Comparison of ENCODE assay signal across 17 cellular contexts in the genomic region with DNA sequence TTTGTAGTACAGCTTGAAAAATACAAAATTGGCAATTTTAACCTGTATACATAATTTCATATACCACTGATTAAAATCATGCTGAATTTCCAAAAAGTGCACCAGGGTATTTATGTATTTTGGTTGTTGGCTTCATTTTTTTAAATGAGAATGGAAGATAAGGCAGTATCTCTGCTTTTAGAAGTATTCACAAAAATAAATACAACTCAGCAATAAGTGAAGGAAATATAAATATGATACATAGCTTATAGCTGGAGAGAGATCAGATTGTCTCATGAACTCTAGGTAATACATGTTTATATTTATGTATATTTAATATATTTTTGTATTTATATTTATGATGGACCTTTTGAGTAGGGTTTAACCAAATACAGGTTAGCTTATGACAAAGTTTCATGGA.
A peak's percentile ranks its signal among the peaks of the same experiment; 100 is the strongest.
DNase-seq lines count a peak whose midpoint lies in the region; ATAC-seq and TF ChIP-seq lines count a peak whose summit lies in the region.
"Had no signal": no experiment of that assay in that cellular context is flagged by ENCODE, and none has a peak within 500 bp of the region (broad histone marks: within the 10 kb centered on the region; RNA-seq: fewer than 3 reads in every experiment).

No MANE protein-coding gene starts in this region.

- H3K9me3 ChIP-seq in CD4-positive, alpha-beta memory T cell (ENCODE audit: control insufficient read depth in 1 of 2, low read length in 2 of 2) = no peaks in the 10 kb centered on the region
- no peaks in the 10 kb centered on the region for H3K9me3 ChIP-seq in smooth muscle cell (replicated peaks; ENCODE audit: low read depth)
- H3K9me3 ChIP-seq in CD8-positive, alpha-beta memory T cell (ENCODE audit: low read length) = no peaks in the 10 kb centered on the region
- H3K9me3 ChIP-seq in trophoblast cell (ENCODE audit: insufficient read depth, low read depth, low read length) = no peaks in the 10 kb centered on the region
- H3K9me3 ChIP-seq: A549 had no signal

- H3K79me1 ChIP-seq in trophoblast cell (ENCODE audit: low read length) = no peaks in the 10 kb centered on the region

- H3K27ac Mint-ChIP-seq in activated T-cell treated with anti-CD3 and anti-CD28 coated beads, Interleukin-2, amount 50 U/mL, for 24 hours = peak overlapping the region; percentile 83
- peak overlapping the region in 4 of 7 donors; percentile 12 to 64 (median 59) for H3K27ac Mint-ChIP-seq in CD4-positive, alpha-beta memory T cell
- H3K27ac Mint-ChIP-seq in central memory CD8-positive, alpha-beta T cell (ENCODE audit: low read depth) = peak overlapping the region; percentile 44
- H3K27ac Mint-ChIP-seq in CD8-positive, alpha-beta memory T cell = peak overlapping the region in 4 of 8 donors; percentile 12 to 75 (median 52)

- no peak overlapping the region for H4K12ac ChIP-seq in trophoblast cell (ENCODE audit: low read depth, low read length)

- no peak overlapping the region for H2BK120ac ChIP-seq in trophoblast cell (ENCODE audit: insufficient read depth, low read length, poor library complexity)

- H3K9ac ChIP-seq in smooth muscle cell (ENCODE audit: low read depth) (no peak overlapping the region), trophoblast cell (ENCODE audit: low read length) (no peak overlapping the region)
- H3K9ac ChIP-seq: KMS-11 had no signal

- no peak overlapping the region for H3K4me3 ChIP-seq in CD4-positive, alpha-beta memory T cell (ENCODE audit: low read length in 2 of 2)
- no peak overlapping the region for H3K4me3 ChIP-seq in smooth muscle cell
- H3K4me3 ChIP-seq in CD8-positive, alpha-beta memory T cell (ENCODE audit: low read length) = no peak overlapping the region
- H3K4me3 ChIP-seq in trophoblast cell (ENCODE audit: low read depth, low read length) = no peak overlapping the region
- H3K4me3 ChIP-seq: A549 had no signal

- CTCF ChIA-PET in CD4-positive, alpha-beta memory T cell (lab: Charles Lee; ENCODE audit: partially characterized antibody) = no interaction called here
- CTCF ChIA-PET in CD8-positive, alpha-beta memory T cell (lab: Charles Lee) = no interaction called here

- intact Hi-C loops in CD4-positive, alpha-beta memory T cell (cut with micrococcal nuclease) = loop anchor here (5.0 kb wide), 1 partner anchor 113 kb away; no protein-coding TSS in a partner anchor

- no peaks in the 10 kb centered on the region for H3K9me3 Mint-ChIP-seq in activated T-cell treated with anti-CD3 and anti-CD28 coated beads, Interleukin-2, amount 50 U/mL, for 24 hours
- peaks cover 0 to 1% (median 0%) of the 10 kb centered on the region in 8 donors for H3K9me3 Mint-ChIP-seq in CD4-positive, alpha-beta memory T cell
- no peaks in the 10 kb centered on the region for H3K9me3 Mint-ChIP-seq in central memory CD8-positive, alpha-beta T cell
- no peaks in the 10 kb centered on the region for H3K9me3 Mint-ChIP-seq in CD8-positive, alpha-beta memory T cell

- H2BK5ac ChIP-seq in trophoblast cell (ENCODE audit: low read depth, low read length, poor library complexity) = no peak overlapping the region

- H3K27me3 ChIP-seq in CD4-positive, alpha-beta memory T cell (ENCODE audit: insufficient read depth, low read length) = no peaks in the 10 kb centered on the region
- H3K27me3 ChIP-seq in smooth muscle cell (ENCODE audit: low read depth) (no peaks in the 10 kb centered on the region), trophoblast cell (ENCODE audit: insufficient read depth, low read length) (no peaks in the 10 kb centered on the region)
- no peaks in the 10 kb centered on the region for H3K27me3 ChIP-seq in CD8-positive, alpha-beta memory T cell (ENCODE audit: insufficient read depth, low read length, poor library complexity, severe bottlenecking)

- H3K79me2 ChIP-seq in smooth muscle cell (ENCODE audit: low read depth) = peaks cover 31% of the 10 kb centered on the region
- H3K79me2 ChIP-seq in trophoblast cell (ENCODE audit: control insufficient read depth, insufficient read depth, low read length, poor library complexity) = no peaks in the 10 kb centered on the region

- TF ChIP-seq CTCF in smooth muscle cell (IDR thresholded peaks at IDR 0.05; ENCODE audit: borderline replicate concordance, insufficient read depth, poor library complexity, severe bottlenecking) = no peak

- H4K91ac ChIP-seq in trophoblast cell (ENCODE audit: low read depth, low read length) = no peak overlapping the region

- no peak overlapping the region for H3K23ac ChIP-seq in trophoblast cell (ENCODE audit: low read length)

- no peak overlapping the region for H3K18ac ChIP-seq in trophoblast cell (ENCODE audit: low read length)

- DNase-seq in activated T-cell treated with anti-CD3 and anti-CD28 coated beads, Interleukin-2, amount 50 U/mL, for 24 hours = no peak
- no peak for DNase-seq in activated T-cell treated with anti-CD3 and anti-CD28 coated beads, Interleukin-2, amount 50 U/mL, for 1 hour
- DNase-seq in CD4-positive, alpha-beta memory T cell = no peak
- DNase-seq in central memory CD8-positive, alpha-beta T cell (ENCODE audit: low spot score in 2 of 2) = no peak
- no peak for DNase-seq in smooth muscle cell (lab: John Stamatoyannopoulos, UW; ENCODE audit: unreplicated experiment)
- no peak for DNase-seq in CD8-positive, alpha-beta memory T cell
- no peak for DNase-seq in trophoblast cell
- DNase-seq: DMS79, NCI-H1417, NCI-H187, NCI-H2107, NCI-H510A treated with DMSO at 0.1 percent for 48 hours, NCI-H82, OCI-M1, Right ventricle myocardium superior had no signal

- H3F3A ChIP-seq in smooth muscle cell (ENCODE audit: low read depth) = peaks cover 34% of the 10 kb centered on the region

- no peak overlapping the region for H4K8ac ChIP-seq in trophoblast cell (ENCODE audit: low read depth, low read length)

- peaks cover 13% of the 10 kb centered on the region for H3K4me1 ChIP-seq in CD4-positive, alpha-beta memory T cell (ENCODE audit: insufficient read depth, low read length)
- H3K4me1 ChIP-seq in smooth muscle cell (ENCODE audit: low read depth) = peaks cover 6% of the 10 kb centered on the region
- no peaks in the 10 kb centered on the region for H3K4me1 ChIP-seq in CD8-positive, alpha-beta memory T cell (ENCODE audit: insufficient read depth, low read length)
- no peaks in the 10 kb centered on the region for H3K4me1 ChIP-seq in trophoblast cell (ENCODE audit: control insufficient read depth in 1 of 2, insufficient read depth in 2 of 2, low read length in 2 of 2)

- H2AK5ac ChIP-seq in trophoblast cell (ENCODE audit: low read length) = no peak overlapping the region

- H3K14ac ChIP-seq in trophoblast cell (ENCODE audit: low read length) = no peak overlapping the region

- H2BK12ac ChIP-seq in trophoblast cell (ENCODE audit: low read length) = no peak overlapping the region

- peaks cover 92% of the 10 kb centered on the region for H3K36me3 Mint-ChIP-seq in activated T-cell treated with anti-CD3 and anti-CD28 coated beads, Interleukin-2, amount 50 U/mL, for 24 hours (ENCODE audit: low read depth)
- peaks cover 36 to 80% of the 10 kb centered on the region in 2 donors for H3K36me3 Mint-ChIP-seq in CD4-positive, alpha-beta memory T cell
- H3K36me3 Mint-ChIP-seq in central memory CD8-positive, alpha-beta T cell (ENCODE audit: insufficient read depth) = peaks cover 51% of the 10 kb centered on the region
- H3K36me3 Mint-ChIP-seq in CD8-positive, alpha-beta memory T cell = peaks cover 1 to 80% (median 14%) of the 10 kb centered on the region in 3 donors

- no peak overlapping the region for H3K27ac ChIP-seq in CD4-positive, alpha-beta memory T cell (ENCODE audit: low read depth, low read length)
- peak overlapping the region; percentile 76 for H3K27ac ChIP-seq in smooth muscle cell (ENCODE audit: low read depth)
- no peak overlapping the region for H3K27ac ChIP-seq in CD8-positive, alpha-beta memory T cell (ENCODE audit: low read depth, low read length)
- no peak overlapping the region for H3K27ac ChIP-seq in trophoblast cell (ENCODE audit: low read depth, low read length)
- H3K27ac ChIP-seq: A549, KMS-11 had no signal

- H3K4me2 ChIP-seq in smooth muscle cell = no peak overlapping the region
- H3K4me2 ChIP-seq in trophoblast cell (ENCODE audit: low read length) = no peak overlapping the region
- H3K4me2 ChIP-seq: A549, KMS-11 had no signal

- ATAC-seq in central memory CD8-positive, alpha-beta T cell (replicated peaks; ENCODE audit: extremely low read depth, poor library complexity, severe bottlenecking) = no peak
- ATAC-seq: A549 had no signal

- POLR2A ChIA-PET in CD4-positive, alpha-beta memory T cell (lab: Charles Lee; ENCODE audit: partially characterized antibody) = no interaction called here
- POLR2A ChIA-PET in CD8-positive, alpha-beta memory T cell (lab: Charles Lee) = interaction anchor here (0.5 kb wide), 1 partner anchor 15 kb away, joined by 4 read pairs; no protein-coding TSS in a partner anchor

- H3K4me1 Mint-ChIP-seq in activated T-cell treated with anti-CD3 and anti-CD28 coated beads, Interleukin-2, amount 50 U/mL, for 24 hours (ENCODE audit: low read depth) = peaks cover 46% of the 10 kb centered on the region
- peaks cover 12 to 53% (median 29%) of the 10 kb centered on the region in 4 donors for H3K4me1 Mint-ChIP-seq in CD4-positive, alpha-beta memory T cell
- peaks cover 16% of the 10 kb centered on the region for H3K4me1 Mint-ChIP-seq in central memory CD8-positive, alpha-beta T cell
- H3K4me1 Mint-ChIP-seq in CD8-positive, alpha-beta memory T cell = peaks cover 24 to 53% (median 43%) of the 10 kb centered on the region in 3 donors

- H2AFZ ChIP-seq in smooth muscle cell (ENCODE audit: low read depth) = no peak overlapping the region
- no peak overlapping the region for H2AFZ ChIP-seq in trophoblast cell (ENCODE audit: insufficient read depth, low read length, poor library complexity)

- H3K36me3 ChIP-seq in CD4-positive, alpha-beta memory T cell (ENCODE audit: insufficient read depth, low read length) = peaks cover 30% of the 10 kb centered on the region
- H3K36me3 ChIP-seq in smooth muscle cell (ENCODE audit: low read depth) (peaks cover 23% of the 10 kb centered on the region), trophoblast cell (ENCODE audit: control insufficient read depth in 1 of 2, insufficient read depth in 2 of 2, low read length in 2 of 2) (peaks cover 0 to 2% of the 10 kb centered on the region in 2 experiments)
- H3K36me3 ChIP-seq in CD8-positive, alpha-beta memory T cell (ENCODE audit: insufficient read depth, low read length) = peaks cover 30% of the 10 kb centered on the region

- no peaks in the 10 kb centered on the region for H3K27me3 Mint-ChIP-seq in activated T-cell treated with anti-CD3 and anti-CD28 coated beads, Interleukin-2, amount 50 U/mL, for 24 hours
- no peaks in the 10 kb centered on the region for H3K27me3 Mint-ChIP-seq in CD4-positive, alpha-beta memory T cell
- no peaks in the 10 kb centered on the region for H3K27me3 Mint-ChIP-seq in central memory CD8-positive, alpha-beta T cell
- H3K27me3 Mint-ChIP-seq in CD8-positive, alpha-beta memory T cell = no peaks in the 10 kb centered on the region

- no peak overlapping the region for H3K4ac ChIP-seq in trophoblast cell (ENCODE audit: low read depth, low read length)

- H4K20me1 ChIP-seq in smooth muscle cell (ENCODE audit: low read depth) = peaks cover 82% of the 10 kb centered on the region

- no peak overlapping the region for H3K4me3 Mint-ChIP-seq in activated T-cell treated with anti-CD3 and anti-CD28 coated beads, Interleukin-2, amount 50 U/mL, for 24 hours
- H3K4me3 Mint-ChIP-seq in CD4-positive, alpha-beta memory T cell = no peak overlapping the region
- H3K4me3 Mint-ChIP-seq in central memory CD8-positive, alpha-beta T cell = no peak overlapping the region
- no peak overlapping the region for H3K4me3 Mint-ChIP-seq in CD8-positive, alpha-beta memory T cell
